8 cellular contexts compared by ENCODE assay signal in genomic region chr7:79452032-79452494, GRCh38. TPM values are rescaled to one million over a fixed set of nuclear protein-coding genes. Genes with fewer than 3 reads are reported as not detected.
A peak's percentile ranks its signal among the peaks of the same experiment; 100 is the strongest.
DNase-seq lines count a peak whose midpoint lies in the region; ATAC-seq and TF ChIP-seq lines count a peak whose summit lies in the region.

No MANE protein-coding gene starts in this region.

- H3K4me1 Mint-ChIP-seq in endothelial cell (ENCODE audit: unreplicated experiment), result peaks cover 20% of the 10 kb centered on the region
- H3K4me1 Mint-ChIP-seq in stimulated activated naive CD8-positive, alpha-beta T cell treated with anti-CD3 and anti-CD28 coated beads, Interleukin-15, amount 100 ng/mL, for 72 hours, result peaks cover 31% of the 10 kb centered on the region

- POLR2A ChIA-PET in RWPE1 (lab: Yijun Ruan, JAX; ENCODE audit: low non-redundant PET), result no interaction called here

- H3K36me3 Mint-ChIP-seq in endothelial cell (ENCODE audit: low read depth, unreplicated experiment), result peaks cover 3% of the 10 kb centered on the region

- CTCF ChIA-PET in RWPE1 (lab: Yijun Ruan, JAX), result no interaction called here

- no peaks in the 10 kb centered on the region for H3K9me3 ChIP-seq in right lobe of liver

- H3K27ac ChIP-seq in RWPE1 (peak overlapping the region; percentile 85), right lobe of liver (peak overlapping the region; percentile 84 to 94 (median 86))

- peak; percentile 45 for TF ChIP-seq POLR2A in right lobe of liver (IDR thresholded peaks at IDR 0.05)

- peak; percentile 21 for DNase-seq in activated gamma-delta T cell treated with Interleukin-2 at 50 U/mL for 16 hours
- DNase-seq in activated gamma-delta T cell (lab: John Stamatoyannopoulos, UW), result no peak
- peak; percentile 77 for DNase-seq in RWPE1 (ENCODE audit: low spot score)
- peak; percentile 65 for DNase-seq in endothelial cell (ENCODE audit: low spot score)
- peak; percentile 85 to 97 (median 97) for DNase-seq in right lobe of liver
- DNase-seq in stimulated activated naive CD8-positive, alpha-beta T cell treated with anti-CD3 and anti-CD28 coated beads, Interleukin-15, amount 100 ng/mL, for 72 hours, result peak; percentile 45 to 55
- DNase-seq in MV-4-11 (lab: John Stamatoyannopoulos, UW), result no peak

- H3K27ac Mint-ChIP-seq in endothelial cell (ENCODE audit: unreplicated experiment), result peak overlapping the region; percentile 48
- peak overlapping the region; percentile 78 to 96 for H3K27ac Mint-ChIP-seq in stimulated activated naive CD8-positive, alpha-beta T cell treated with anti-CD3 and anti-CD28 coated beads, Interleukin-15, amount 100 ng/mL, for 72 hours

- no peaks in the 10 kb centered on the region for H3K27me3 ChIP-seq in right lobe of liver

- ATAC-seq in right lobe of liver, result peak; percentile 70 to 86 (median 80)
- ATAC-seq in stimulated activated naive CD8-positive, alpha-beta T cell treated with anti-CD3 and anti-CD28 coated beads, Interleukin-15, amount 100 ng/mL, for 72 hours, result peak; percentile 80
- no peak for ATAC-seq in HG02970 (IDR thresholded peaks at IDR 0.05; ENCODE audit: low FRiP score, unreplicated experiment)

- no peaks in the 10 kb centered on the region for H3K9me3 Mint-ChIP-seq in endothelial cell (ENCODE audit: unreplicated experiment)
- no peaks in the 10 kb centered on the region for H3K9me3 Mint-ChIP-seq in stimulated activated naive CD8-positive, alpha-beta T cell treated with anti-CD3 and anti-CD28 coated beads, Interleukin-15, amount 100 ng/mL, for 72 hours

- WGBS in right lobe of liver (ENCODE audit: insufficient coverage, low coverage, low lambda C conversion rate, missing lambda C conversion rate), result 0% methylated on average over 9 of the region's 27 CpGs

- peak overlapping the region; percentile 77 to 82 (median 77) for H3K4me3 ChIP-seq in right lobe of liver

- TF ChIP-seq CTCF in RWPE1 (conservative IDR thresholded peaks at IDR 0.05; ENCODE audit: low read depth) (no peak), endothelial cell (IDR thresholded peaks at IDR 0.05; ENCODE audit: unreplicated experiment) (no peak), right lobe of liver (IDR thresholded peaks at IDR 0.05) (no peak)

- H3K4me3 Mint-ChIP-seq in endothelial cell (ENCODE audit: unreplicated experiment), result peak overlapping the region; percentile 97
- peak overlapping the region; percentile 84 to 85 for H3K4me3 Mint-ChIP-seq in stimulated activated naive CD8-positive, alpha-beta T cell treated with anti-CD3 and anti-CD28 coated beads, Interleukin-15, amount 100 ng/mL, for 72 hours

- no peaks in the 10 kb centered on the region for H3K36me3 ChIP-seq in right lobe of liver

- intact Hi-C loops in right lobe of liver (cut with DNase I), result no loop called here

- peaks cover 9% of the 10 kb centered on the region for H3K27me3 Mint-ChIP-seq in endothelial cell (ENCODE audit: unreplicated experiment)
- peaks cover 58% of the 10 kb centered on the region for H3K27me3 Mint-ChIP-seq in stimulated activated naive CD8-positive, alpha-beta T cell treated with anti-CD3 and anti-CD28 coated beads, Interleukin-15, amount 100 ng/mL, for 72 hours

- H3K4me1 ChIP-seq in right lobe of liver, result peaks cover 0 to 21% (median 7%) of the 10 kb centered on the region in 4 donors

RNA-seq across cellular contexts. Expression of gene MAGI2, which starts 1.4 kb away (rescaled TPM):
- total RNA-seq in endothelial cell (ENCODE audit: unreplicated experiment), result 6.3 TPM
- total RNA-seq in right lobe of liver, result 1 to 10 TPM; 1.2 to 4.0 (median 2.4) TPM

Comparison
In these comparisons a context has a peak if more than half of its experiments do, and no peak if none do; other contexts are left out.
1. DNase-seq: peak in activated gamma-delta T cell treated with Interleukin-2 at 50 U/mL for 16 hours (single experiment), RWPE1 (single experiment), endothelial cell (single experiment), right lobe of liver (3 of 3) and stimulated activated naive CD8-positive, alpha-beta T cell treated with anti-CD3 and anti-CD28 coated beads, Interleukin-15, amount 100 ng/mL, for 72 hours (2 of 2); none in activated gamma-delta T cell (single experiment) and MV-4-11 (single experiment).